26 cellular contexts compared by ENCODE assay signal in the genomic region with DNA sequence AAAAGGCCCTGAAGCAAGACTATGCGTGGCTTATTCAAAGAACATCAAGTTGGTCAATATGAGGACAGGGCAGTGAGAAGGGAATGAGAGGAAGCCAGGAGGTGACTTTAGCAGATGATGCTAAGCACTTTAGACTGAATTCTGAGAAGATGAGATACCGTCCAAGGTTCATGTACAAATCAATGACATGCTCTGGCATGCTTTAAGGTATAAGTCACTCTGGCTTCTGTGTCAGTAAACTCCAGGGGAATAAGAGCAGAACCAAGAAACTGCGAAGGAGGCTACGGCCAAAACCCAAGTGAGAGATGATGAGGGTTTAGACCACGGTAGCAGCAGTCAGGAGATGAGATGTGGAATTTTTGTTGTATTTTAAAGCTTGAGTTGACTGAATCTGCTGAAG. TPM values are rescaled to one million over a fixed set of nuclear protein-coding genes. Genes with fewer than 3 reads are reported as not detected.
"Had no signal": no experiment of that assay in that cellular context is flagged by ENCODE, and none has a peak within 500 bp of the region (broad histone marks: within the 10 kb centered on the region; RNA-seq: fewer than 3 reads in every experiment).

No MANE protein-coding gene starts in this region.

- H3K36me3 ChIP-seq: left lung, lower lobe of right lung, ovary, right atrium auricular region, stomach, thyroid gland, transverse colon, upper lobe of left lung, uterus had no signal

- ATAC-seq: left colon; left lung; lower lobe of right lung; mucosa of descending colon; naive thymus-derived CD4-positive, alpha-beta T cell; natural killer cell treated with Interleukin-12 subunit alpha and Interleukin-12 subunit beta and Interleukin-15 and Interleukin-18, amount 100 ng/mL, for 72 hours; sciatic nerve; stimulated activated naive B cell treated with anti-CD40 and anti-IgM and Interleukin-4, amounts not matched to agents 10 μg/mL and 1 μg/mL and 100 μg/mL, for 72 hours; stimulated activated naive CD8-positive, alpha-beta T cell treated with anti-CD3 and anti-CD28 coated beads, Interleukin-15, Interleukin-2, amounts not matched to agents 100 U/mL and 50 U/mL, for 24 hours had no signal

- H3K9me3 ChIP-seq: lower lobe of right lung, mucosa of descending colon, ovary, right atrium auricular region, stomach, testis, thyroid gland, transverse colon, uterus had no signal

- H3K27ac ChIP-seq: left lung, lower lobe of right lung, ovary, right atrium auricular region, skin epidermis, stomach, testis, thyroid gland, transverse colon, upper lobe of left lung, uterus had no signal

- H3K4me3 ChIP-seq: left lung, lower lobe of right lung, mucosa of descending colon, ovary, right atrium auricular region, skin epidermis, stomach, testis, thyroid gland, transverse colon, upper lobe of left lung, uterus had no signal

- H3K27me3 ChIP-seq: left lung, ovary, right atrium auricular region, stomach, testis, thyroid gland, transverse colon, upper lobe of left lung, uterus had no signal

- H3K4me1 ChIP-seq: left lung, lower lobe of right lung, right atrium auricular region, stomach, thyroid gland, transverse colon, upper lobe of left lung, uterus had no signal

- DNase-seq: hippocampal formation; kidney; left colon; left lung; lower lobe of right lung; midbrain; mucosa of descending colon; naive thymus-derived CD4-positive, alpha-beta T cell; ovary; stimulated activated CD4-positive, alpha-beta T cell treated with anti-CD3 and anti-CD28 coated beads, Interleukin-12 subunit alpha, Interleukin-12 subunit beta, amount 100 ng/mL, for 4 hours; stimulated activated CD4-positive, alpha-beta T cell treated with anti-CD3 and anti-CD28 coated beads, Interleukin-15, amount 100 ng/mL, for 24 hours; stimulated activated CD4-positive, alpha-beta T cell treated with anti-CD3 and anti-CD28 coated beads, Interleukin-2, amount 100 ng/mL, for 24 hours; stimulated activated CD4-positive, alpha-beta T cell treated with anti-CD3 and anti-CD28 coated beads, Interleukin-4, amount 100 ng/mL, for 1 hour; stimulated activated naive B cell treated with anti-CD40 and anti-IgM and Interleukin-4, amounts not matched to agents 10 μg/mL and 1 μg/mL and 100 μg/mL, for 72 hours; stimulated activated naive CD8-positive, alpha-beta T cell treated with anti-CD3 and anti-CD28 coated beads, Interleukin-15, Interleukin-2, amounts not matched to agents 100 U/mL and 50 U/mL, for 24 hours; stomach; thyroid gland; transverse colon; upper lobe of left lung; uterus had no signal

RNA-seq across cellular contexts. Expression of gene UTS2B, which starts 10.0 kb away (rescaled TPM):
- total RNA-seq: left colon; liver; natural killer cell treated with Interleukin-12 subunit alpha and Interleukin-12 subunit beta and Interleukin-15 and Interleukin-18, amount 100 ng/mL, for 72 hours; stomach had no signal
- polyA plus RNA-seq: naive thymus-derived CD4-positive, alpha-beta T cell had no signal
